Comparison of ENCODE assay signal across 1 cellular context in the genomic region with DNA sequence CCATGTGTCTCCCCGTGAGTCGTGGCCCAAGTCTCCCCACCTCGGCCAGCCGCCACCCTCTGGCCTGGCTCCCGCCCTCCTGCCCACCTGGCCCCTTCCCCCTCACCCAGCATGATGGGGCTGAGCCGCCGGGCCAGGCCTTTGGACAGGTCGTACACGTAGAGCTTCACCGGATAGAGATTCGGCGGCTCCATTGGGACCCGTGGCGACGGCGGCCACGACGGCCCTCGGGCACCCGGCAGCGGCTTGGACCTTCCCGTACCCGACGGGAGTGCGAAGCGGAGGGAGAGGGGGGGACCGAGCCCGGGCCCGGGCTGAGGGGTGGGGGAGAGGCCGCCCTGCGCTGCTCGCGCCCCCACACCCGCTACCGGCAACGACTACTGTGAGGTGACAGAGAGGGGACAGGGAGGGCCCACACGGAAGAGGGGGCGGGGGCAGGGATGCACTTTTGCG.
TF ChIP-seq lines count a peak whose summit lies in the region.

TSS of gene DESI1 (minus strand) at position 398 of the 453 bp plus-strand sequence. CDS start at position 194, 204 bp downstream.

TF ChIP-seq in HepG2, 621 proteins besides CTCF, POLR2A, EP300 and RAD21 (continued from another document and continues in another):
- no peak for TF ChIP-seq ZBTB40 (IDR thresholded peaks at IDR 0.05)
- no peak; the same call in 1 of the 2 replicates for TF ChIP-seq ZBTB40 (CRISPR knock-in tag; IDR thresholded peaks at IDR 0.05)
- no peak; the same call in none of the 2 replicates for TF ChIP-seq DR1 (CRISPR knock-in tag; IDR thresholded peaks at IDR 0.05)
- no peak for TF ChIP-seq ZNF704 (CRISPR knock-in tag; IDR thresholded peaks at IDR 0.05; ENCODE audit: borderline replicate concordance)
- TF ChIP-seq HNRNPUL1 (IDR thresholded peaks at IDR 0.05; ENCODE audit: low read depth, low read length) = no peak
- TF ChIP-seq KLF6 (CRISPR knock-in tag; IDR thresholded peaks at IDR 0.05) = 0 out of 2 replicates have a peak, but pooled peaks have one; percentile 44
- no peak; the same call in 1 of the 2 replicates for TF ChIP-seq ZNF276 (CRISPR knock-in tag; IDR thresholded peaks at IDR 0.05; ENCODE audit: low read depth)
- TF ChIP-seq, protein P1, sequence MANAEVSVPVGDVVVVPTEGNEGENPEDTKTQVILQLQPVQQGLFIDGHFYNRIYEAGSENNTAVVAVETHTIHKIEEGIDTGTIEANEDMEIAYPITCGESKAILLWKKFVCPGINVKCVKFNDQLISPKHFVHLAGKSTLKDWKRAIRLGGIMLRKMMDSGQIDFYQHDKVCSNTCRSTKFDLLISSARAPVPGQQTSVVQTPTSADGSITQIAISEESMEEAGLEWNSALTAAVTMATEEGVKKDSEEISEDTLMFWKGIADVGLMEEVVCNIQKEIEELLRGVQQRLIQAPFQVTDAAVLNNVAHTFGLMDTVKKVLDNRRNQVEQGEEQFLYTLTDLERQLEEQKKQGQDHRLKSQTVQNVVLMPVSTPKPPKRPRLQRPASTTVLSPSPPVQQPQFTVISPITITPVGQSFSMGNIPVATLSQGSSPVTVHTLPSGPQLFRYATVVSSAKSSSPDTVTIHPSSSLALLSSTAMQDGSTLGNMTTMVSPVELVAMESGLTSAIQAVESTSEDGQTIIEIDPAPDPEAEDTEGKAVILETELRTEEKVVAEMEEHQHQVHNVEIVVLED (CRISPR knock-in tag; IDR thresholded peaks at IDR 0.05; ENCODE audit: borderline replicate concordance) = no peak
- TF ChIP-seq ZNF788 (CRISPR knock-in tag; IDR thresholded peaks at IDR 0.05; ENCODE audit: borderline replicate concordance) = no peak
- TF ChIP-seq, protein P2, sequence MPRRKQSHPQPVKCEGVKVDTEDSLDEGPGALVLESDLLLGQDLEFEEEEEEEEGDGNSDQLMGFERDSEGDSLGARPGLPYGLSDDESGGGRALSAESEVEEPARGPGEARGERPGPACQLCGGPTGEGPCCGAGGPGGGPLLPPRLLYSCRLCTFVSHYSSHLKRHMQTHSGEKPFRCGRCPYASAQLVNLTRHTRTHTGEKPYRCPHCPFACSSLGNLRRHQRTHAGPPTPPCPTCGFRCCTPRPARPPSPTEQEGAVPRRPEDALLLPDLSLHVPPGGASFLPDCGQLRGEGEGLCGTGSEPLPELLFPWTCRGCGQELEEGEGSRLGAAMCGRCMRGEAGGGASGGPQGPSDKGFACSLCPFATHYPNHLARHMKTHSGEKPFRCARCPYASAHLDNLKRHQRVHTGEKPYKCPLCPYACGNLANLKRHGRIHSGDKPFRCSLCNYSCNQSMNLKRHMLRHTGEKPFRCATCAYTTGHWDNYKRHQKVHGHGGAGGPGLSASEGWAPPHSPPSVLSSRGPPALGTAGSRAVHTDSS (CRISPR knock-in tag; conservative IDR thresholded peaks at IDR 0.05) = no peak
- TF ChIP-seq ZKSCAN8 (CRISPR knock-in tag; IDR thresholded peaks at IDR 0.05; ENCODE audit: borderline replicate concordance) = no peak; the same call in 1 of the 2 replicates
- TF ChIP-seq ELF3 (CRISPR knock-in tag; IDR thresholded peaks at IDR 0.05) = no peak
- TF ChIP-seq ZNF225 (CRISPR knock-in tag; IDR thresholded peaks at IDR 0.05) = peak; percentile 93
- no peak for TF ChIP-seq SMC3 (IDR thresholded peaks at IDR 0.05; ENCODE audit: low read length)
- peak; percentile 76; the same call in 1 of the 2 replicates for TF ChIP-seq NR1H2 (CRISPR knock-in tag; IDR thresholded peaks at IDR 0.05; ENCODE audit: borderline replicate concordance, low read depth)
- TF ChIP-seq, protein P3, sequence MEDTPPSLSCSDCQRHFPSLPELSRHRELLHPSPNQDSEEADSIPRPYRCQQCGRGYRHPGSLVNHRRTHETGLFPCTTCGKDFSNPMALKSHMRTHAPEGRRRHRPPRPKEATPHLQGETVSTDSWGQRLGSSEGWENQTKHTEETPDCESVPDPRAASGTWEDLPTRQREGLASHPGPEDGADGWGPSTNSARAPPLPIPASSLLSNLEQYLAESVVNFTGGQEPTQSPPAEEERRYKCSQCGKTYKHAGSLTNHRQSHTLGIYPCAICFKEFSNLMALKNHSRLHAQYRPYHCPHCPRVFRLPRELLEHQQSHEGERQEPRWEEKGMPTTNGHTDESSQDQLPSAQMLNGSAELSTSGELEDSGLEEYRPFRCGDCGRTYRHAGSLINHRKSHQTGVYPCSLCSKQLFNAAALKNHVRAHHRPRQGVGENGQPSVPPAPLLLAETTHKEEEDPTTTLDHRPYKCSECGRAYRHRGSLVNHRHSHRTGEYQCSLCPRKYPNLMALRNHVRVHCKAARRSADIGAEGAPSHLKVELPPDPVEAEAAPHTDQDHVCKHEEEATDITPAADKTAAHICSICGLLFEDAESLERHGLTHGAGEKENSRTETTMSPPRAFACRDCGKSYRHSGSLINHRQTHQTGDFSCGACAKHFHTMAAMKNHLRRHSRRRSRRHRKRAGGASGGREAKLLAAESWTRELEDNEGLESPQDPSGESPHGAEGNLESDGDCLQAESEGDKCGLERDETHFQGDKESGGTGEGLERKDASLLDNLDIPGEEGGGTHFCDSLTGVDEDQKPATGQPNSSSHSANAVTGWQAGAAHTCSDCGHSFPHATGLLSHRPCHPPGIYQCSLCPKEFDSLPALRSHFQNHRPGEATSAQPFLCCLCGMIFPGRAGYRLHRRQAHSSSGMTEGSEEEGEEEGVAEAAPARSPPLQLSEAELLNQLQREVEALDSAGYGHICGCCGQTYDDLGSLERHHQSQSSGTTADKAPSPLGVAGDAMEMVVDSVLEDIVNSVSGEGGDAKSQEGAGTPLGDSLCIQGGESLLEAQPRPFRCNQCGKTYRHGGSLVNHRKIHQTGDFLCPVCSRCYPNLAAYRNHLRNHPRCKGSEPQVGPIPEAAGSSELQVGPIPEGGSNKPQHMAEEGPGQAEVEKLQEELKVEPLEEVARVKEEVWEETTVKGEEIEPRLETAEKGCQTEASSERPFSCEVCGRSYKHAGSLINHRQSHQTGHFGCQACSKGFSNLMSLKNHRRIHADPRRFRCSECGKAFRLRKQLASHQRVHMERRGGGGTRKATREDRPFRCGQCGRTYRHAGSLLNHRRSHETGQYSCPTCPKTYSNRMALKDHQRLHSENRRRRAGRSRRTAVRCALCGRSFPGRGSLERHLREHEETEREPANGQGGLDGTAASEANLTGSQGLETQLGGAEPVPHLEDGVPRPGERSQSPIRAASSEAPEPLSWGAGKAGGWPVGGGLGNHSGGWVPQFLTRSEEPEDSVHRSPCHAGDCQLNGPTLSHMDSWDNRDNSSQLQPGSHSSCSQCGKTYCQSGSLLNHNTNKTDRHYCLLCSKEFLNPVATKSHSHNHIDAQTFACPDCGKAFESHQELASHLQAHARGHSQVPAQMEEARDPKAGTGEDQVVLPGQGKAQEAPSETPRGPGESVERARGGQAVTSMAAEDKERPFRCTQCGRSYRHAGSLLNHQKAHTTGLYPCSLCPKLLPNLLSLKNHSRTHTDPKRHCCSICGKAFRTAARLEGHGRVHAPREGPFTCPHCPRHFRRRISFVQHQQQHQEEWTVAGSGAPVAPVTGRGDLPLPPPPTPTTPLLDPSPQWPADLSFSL (CRISPR knock-in tag; IDR thresholded peaks at IDR 0.05) = no peak
- TF ChIP-seq ZNF777 (CRISPR knock-in tag; IDR thresholded peaks at IDR 0.05) = peak; percentile 63
- TF ChIP-seq ZNF432 (CRISPR knock-in tag; IDR thresholded peaks at IDR 0.05; ENCODE audit: borderline replicate concordance) = no peak
- no peak for TF ChIP-seq JUNB (CRISPR knock-in tag; IDR thresholded peaks at IDR 0.05; ENCODE audit: borderline replicate concordance)
- TF ChIP-seq HNF4G (IDR thresholded peaks at IDR 0.05; ENCODE audit: borderline replicate concordance, low read depth, low read length) = no peak
- TF ChIP-seq HNF4G (CRISPR knock-in tag; IDR thresholded peaks at IDR 0.05; ENCODE audit: borderline replicate concordance, low read depth) = no peak
- no peak for TF ChIP-seq ZNF616 (CRISPR knock-in tag; IDR thresholded peaks at IDR 0.05; ENCODE audit: low read depth)
- TF ChIP-seq ZFP41 (CRISPR knock-in tag; IDR thresholded peaks at IDR 0.05; ENCODE audit: borderline replicate concordance) = no peak
- no peak for TF ChIP-seq ZNF256 (CRISPR knock-in tag; conservative IDR thresholded peaks at IDR 0.05)
- no peak for TF ChIP-seq U2AF2 (IDR thresholded peaks at IDR 0.05; ENCODE audit: low read depth, low read length)
- no peak for TF ChIP-seq SP4 (CRISPR knock-in tag; IDR thresholded peaks at IDR 0.05)
- no peak for TF ChIP-seq TEAD3 (CRISPR knock-in tag; optimal IDR thresholded peaks at IDR 0.05; ENCODE audit: borderline replicate concordance)
- no peak for TF ChIP-seq ZFP1 (CRISPR knock-in tag; IDR thresholded peaks at IDR 0.05)
- no peak for TF ChIP-seq KLF12 (CRISPR knock-in tag; IDR thresholded peaks at IDR 0.05; ENCODE audit: borderline replicate concordance)
- TF ChIP-seq NFATC3 (CRISPR knock-in tag; IDR thresholded peaks at IDR 0.05) = no peak
- no peak for TF ChIP-seq ZNF720 (CRISPR knock-in tag; IDR thresholded peaks at IDR 0.05)
- TF ChIP-seq TEAD2 (CRISPR knock-in tag; IDR thresholded peaks at IDR 0.05) = no peak
